1 cellular context compared by ENCODE assay signal in the genomic region with DNA sequence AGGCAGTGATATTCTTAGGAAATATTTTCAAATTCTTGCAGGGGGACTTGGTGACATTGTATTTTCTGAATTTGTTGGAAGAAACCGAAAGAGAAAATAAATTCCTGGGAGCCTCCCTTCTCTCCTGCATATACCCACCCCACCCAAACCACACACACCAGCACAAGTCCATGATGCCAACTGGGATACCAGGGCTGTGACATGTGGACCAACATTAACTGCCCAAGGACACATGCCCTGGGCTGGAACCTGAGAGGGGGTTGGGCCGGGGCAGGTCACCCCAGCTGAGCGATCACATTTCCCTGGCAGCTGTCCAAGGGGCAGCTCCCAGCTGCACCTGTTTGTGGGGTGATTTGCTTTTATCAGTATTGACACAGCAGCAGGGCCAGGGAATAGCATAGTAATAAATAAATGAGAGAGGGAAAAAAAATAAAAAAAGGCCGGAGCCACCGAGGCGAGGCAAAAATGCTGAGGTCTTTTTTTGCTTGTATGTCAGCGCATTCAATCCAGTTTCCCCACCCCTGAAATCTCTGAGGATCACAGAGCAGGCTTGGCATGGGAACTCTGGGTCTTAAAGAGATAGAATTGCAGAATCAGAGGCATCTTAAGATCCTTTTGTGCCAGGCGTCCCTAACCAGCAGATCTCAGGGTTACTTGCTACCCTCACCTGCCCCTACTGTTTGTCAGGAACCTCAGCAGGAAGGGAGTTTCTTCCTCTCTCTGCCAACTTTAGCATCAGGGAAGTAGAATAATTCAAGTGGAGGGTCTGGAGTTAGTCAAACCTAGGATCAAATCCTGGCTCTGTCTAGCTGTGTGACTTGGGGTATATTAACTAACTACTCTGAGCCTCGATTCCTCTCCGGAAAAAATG.
TF ChIP-seq lines count a peak whose summit lies in the region.

No MANE protein-coding gene starts in this region.

TF ChIP-seq in HepG2, 621 proteins besides CTCF, POLR2A, EP300 and RAD21 (continued from another document and continues in another):
- TF ChIP-seq, protein P1, sequence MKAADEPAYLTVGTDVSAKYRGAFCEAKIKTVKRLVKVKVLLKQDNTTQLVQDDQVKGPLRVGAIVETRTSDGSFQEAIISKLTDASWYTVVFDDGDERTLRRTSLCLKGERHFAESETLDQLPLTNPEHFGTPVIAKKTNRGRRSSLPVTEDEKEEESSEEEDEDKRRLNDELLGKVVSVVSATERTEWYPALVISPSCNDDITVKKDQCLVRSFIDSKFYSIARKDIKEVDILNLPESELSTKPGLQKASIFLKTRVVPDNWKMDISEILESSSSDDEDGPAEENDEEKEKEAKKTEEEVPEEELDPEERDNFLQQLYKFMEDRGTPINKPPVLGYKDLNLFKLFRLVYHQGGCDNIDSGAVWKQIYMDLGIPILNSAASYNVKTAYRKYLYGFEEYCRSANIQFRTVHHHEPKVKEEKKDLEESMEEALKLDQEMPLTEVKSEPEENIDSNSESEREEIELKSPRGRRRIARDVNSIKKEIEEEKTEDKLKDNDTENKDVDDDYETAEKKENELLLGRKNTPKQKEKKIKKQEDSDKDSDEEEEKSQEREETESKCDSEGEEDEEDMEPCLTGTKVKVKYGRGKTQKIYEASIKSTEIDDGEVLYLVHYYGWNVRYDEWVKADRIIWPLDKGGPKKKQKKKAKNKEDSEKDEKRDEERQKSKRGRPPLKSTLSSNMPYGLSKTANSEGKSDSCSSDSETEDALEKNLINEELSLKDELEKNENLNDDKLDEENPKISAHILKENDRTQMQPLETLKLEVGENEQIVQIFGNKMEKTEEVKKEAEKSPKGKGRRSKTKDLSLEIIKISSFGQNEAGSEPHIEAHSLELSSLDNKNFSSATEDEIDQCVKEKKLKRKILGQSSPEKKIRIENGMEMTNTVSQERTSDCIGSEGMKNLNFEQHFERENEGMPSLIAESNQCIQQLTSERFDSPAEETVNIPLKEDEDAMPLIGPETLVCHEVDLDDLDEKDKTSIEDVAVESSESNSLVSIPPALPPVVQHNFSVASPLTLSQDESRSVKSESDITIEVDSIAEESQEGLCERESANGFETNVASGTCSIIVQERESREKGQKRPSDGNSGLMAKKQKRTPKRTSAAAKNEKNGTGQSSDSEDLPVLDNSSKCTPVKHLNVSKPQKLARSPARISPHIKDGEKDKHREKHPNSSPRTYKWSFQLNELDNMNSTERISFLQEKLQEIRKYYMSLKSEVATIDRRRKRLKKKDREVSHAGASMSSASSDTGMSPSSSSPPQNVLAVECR (CRISPR knock-in tag; IDR thresholded peaks at IDR 0.05; ENCODE audit: borderline replicate concordance): peak; percentile 43
- TF ChIP-seq, protein P2, sequence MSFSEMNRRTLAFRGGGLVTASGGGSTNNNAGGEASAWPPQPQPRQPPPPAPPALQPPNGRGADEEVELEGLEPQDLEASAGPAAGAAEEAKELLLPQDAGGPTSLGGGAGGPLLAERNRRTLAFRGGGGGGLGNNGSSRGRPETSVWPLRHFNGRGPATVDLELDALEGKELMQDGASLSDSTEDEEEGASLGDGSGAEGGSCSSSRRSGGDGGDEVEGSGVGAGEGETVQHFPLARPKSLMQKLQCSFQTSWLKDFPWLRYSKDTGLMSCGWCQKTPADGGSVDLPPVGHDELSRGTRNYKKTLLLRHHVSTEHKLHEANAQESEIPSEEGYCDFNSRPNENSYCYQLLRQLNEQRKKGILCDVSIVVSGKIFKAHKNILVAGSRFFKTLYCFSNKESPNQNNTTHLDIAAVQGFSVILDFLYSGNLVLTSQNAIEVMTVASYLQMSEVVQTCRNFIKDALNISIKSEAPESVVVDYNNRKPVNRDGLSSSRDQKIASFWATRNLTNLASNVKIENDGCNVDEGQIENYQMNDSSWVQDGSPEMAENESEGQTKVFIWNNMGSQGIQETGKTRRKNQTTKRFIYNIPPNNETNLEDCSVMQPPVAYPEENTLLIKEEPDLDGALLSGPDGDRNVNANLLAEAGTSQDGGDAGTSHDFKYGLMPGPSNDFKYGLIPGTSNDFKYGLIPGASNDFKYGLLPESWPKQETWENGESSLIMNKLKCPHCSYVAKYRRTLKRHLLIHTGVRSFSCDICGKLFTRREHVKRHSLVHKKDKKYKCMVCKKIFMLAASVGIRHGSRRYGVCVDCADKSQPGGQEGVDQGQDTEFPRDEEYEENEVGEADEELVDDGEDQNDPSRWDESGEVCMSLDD (CRISPR knock-in tag; IDR thresholded peaks at IDR 0.05; ENCODE audit: borderline replicate concordance): peak; percentile 79; the same call in 1 of the 2 replicates
- TF ChIP-seq BCL6 (CRISPR knock-in tag; IDR thresholded peaks at IDR 0.05) (peak; percentile 85), IKZF5 (CRISPR knock-in tag; IDR thresholded peaks at IDR 0.05) (peak; percentile 51; the same call in 1 of the 2 replicates), PREB (CRISPR knock-in tag; IDR thresholded peaks at IDR 0.05) (no peak), ZNF562 (CRISPR knock-in tag; IDR thresholded peaks at IDR 0.05; ENCODE audit: borderline replicate concordance) (no peak), MAX (IDR thresholded peaks at IDR 0.05) (peak; percentile 73), HOMEZ (CRISPR knock-in tag; IDR thresholded peaks at IDR 0.05; ENCODE audit: low read depth) (peak; percentile 54; the same call in 1 of the 2 replicates), ELF3 (CRISPR knock-in tag; IDR thresholded peaks at IDR 0.05) (peak; percentile 64; the same call in 1 of the 2 replicates), TCF7 (IDR thresholded peaks at IDR 0.05; ENCODE audit: low read depth) (peak; percentile 78; the same call in 1 of the 2 replicates), PITX1 (CRISPR knock-in tag; IDR thresholded peaks at IDR 0.05) (peak; percentile 78), ZMYM3 (CRISPR knock-in tag; IDR thresholded peaks at IDR 0.05) (peak; percentile 66; the same call in 1 of the 2 replicates), ZNF24 (IDR thresholded peaks at IDR 0.05) (no peak), FOXK1 (CRISPR knock-in tag; IDR thresholded peaks at IDR 0.05; ENCODE audit: borderline replicate concordance, low read depth) (peak; percentile 56; the same call in 1 of the 2 replicates), RORA (CRISPR knock-in tag; IDR thresholded peaks at IDR 0.05) (peak; percentile 86; the same call in 1 of the 2 replicates), ARNTL (CRISPR knock-in tag; IDR thresholded peaks at IDR 0.05) (peak; percentile 72), JUND (CRISPR knock-in tag; IDR thresholded peaks at IDR 0.05) (peak; percentile 34; the same call in 1 of the 2 replicates), MNT (IDR thresholded peaks at IDR 0.05) (peak; percentile 50), ZNF549 (CRISPR knock-in tag; IDR thresholded peaks at IDR 0.05) (no peak), HBP1 (CRISPR knock-in tag; IDR thresholded peaks at IDR 0.05; ENCODE audit: low read depth) (no peak), RFX5 (IDR thresholded peaks at IDR 0.05; ENCODE audit: low read depth, low read length) (0 out of 2 replicates have a peak, but pooled peaks have one; percentile 31), ZNF780A (CRISPR knock-in tag; IDR thresholded peaks at IDR 0.05) (no peak), IKZF4 (CRISPR knock-in tag; IDR thresholded peaks at IDR 0.05; ENCODE audit: borderline replicate concordance, low read depth, not compliant biosample characterization) (no peak), ZKSCAN8 (CRISPR knock-in tag; IDR thresholded peaks at IDR 0.05; ENCODE audit: borderline replicate concordance) (peak; percentile 75; the same call in 1 of the 2 replicates), GATAD1 (CRISPR knock-in tag; IDR thresholded peaks at IDR 0.05) (peak; percentile 18; the same call in 1 of the 2 replicates), SAP130 (CRISPR knock-in tag; IDR thresholded peaks at IDR 0.05; ENCODE audit: low read depth) (peak; percentile 87), NKX3-1 (CRISPR knock-in tag; IDR thresholded peaks at IDR 0.05) (0 out of 2 replicates have a peak, but pooled peaks have one; percentile 4), MTF2 (CRISPR knock-in tag; IDR thresholded peaks at IDR 0.05; ENCODE audit: borderline replicate concordance) (0 out of 2 replicates have a peak, but pooled peaks have one; percentile 63), YY1 (IDR thresholded peaks at IDR 0.05; ENCODE audit: insufficient read depth, insufficient replicate concordance, low read depth, low read length) (peak; percentile 37)
- TF ChIP-seq, protein P3, sequence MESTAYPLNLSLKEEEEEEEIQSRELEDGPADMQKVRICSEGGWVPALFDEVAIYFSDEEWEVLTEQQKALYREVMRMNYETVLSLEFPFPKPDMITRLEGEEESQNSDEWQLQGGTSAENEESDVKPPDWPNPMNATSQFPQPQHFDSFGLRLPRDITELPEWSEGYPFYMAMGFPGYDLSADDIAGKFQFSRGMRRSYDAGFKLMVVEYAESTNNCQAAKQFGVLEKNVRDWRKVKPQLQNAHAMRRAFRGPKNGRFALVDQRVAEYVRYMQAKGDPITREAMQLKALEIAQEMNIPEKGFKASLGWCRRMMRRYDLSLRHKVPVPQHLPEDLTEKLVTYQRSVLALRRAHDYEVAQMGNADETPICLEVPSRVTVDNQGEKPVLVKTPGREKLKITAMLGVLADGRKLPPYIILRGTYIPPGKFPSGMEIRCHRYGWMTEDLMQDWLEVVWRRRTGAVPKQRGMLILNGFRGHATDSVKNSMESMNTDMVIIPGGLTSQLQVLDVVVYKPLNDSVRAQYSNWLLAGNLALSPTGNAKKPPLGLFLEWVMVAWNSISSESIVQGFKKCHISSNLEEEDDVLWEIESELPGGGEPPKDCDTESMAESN (CRISPR knock-in tag; conservative IDR thresholded peaks at IDR 0.05): no peak
